9 cellular contexts compared by ENCODE assay signal in the genomic region with DNA sequence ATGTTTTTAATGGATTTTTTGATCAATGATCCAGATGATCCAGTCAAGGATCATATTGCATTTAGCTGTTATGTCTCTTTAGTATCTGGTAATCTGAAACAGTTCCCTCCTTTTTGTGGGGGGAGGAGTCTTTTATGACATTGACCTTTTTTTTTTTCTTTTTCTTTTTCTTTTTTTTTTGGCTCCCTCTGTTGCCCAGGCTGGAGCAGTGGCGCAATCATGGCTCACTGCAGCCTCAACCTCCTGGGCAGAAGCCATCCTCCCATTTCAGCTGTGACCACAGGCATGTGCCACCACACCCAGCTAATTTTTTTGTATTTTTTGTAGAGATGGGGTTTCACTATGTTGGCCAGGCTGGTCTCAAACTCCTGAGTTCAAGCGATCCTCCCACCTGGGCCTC. TPM values are rescaled to one million over a fixed set of nuclear protein-coding genes. Genes with fewer than 3 reads are reported as not detected.
DNase-seq lines count a peak whose midpoint lies in the region; ATAC-seq and TF ChIP-seq lines count a peak whose summit lies in the region.
"Not testable (repeated sequence)": the region's sequence is repeated elsewhere in the genome, so short reads cannot be mapped to it uniquely, and the experiment has no call there.
"Had no signal": no experiment of that assay in that cellular context is flagged by ENCODE, and none has a peak within 500 bp of the region (broad histone marks: within the 10 kb centered on the region; RNA-seq: fewer than 3 reads in every experiment).

No MANE protein-coding gene starts in this region.

- not testable (repeated sequence) for H3K27me3 Mint-ChIP-seq in central memory CD8-positive, alpha-beta T cell

- H3K27ac Mint-ChIP-seq in central memory CD8-positive, alpha-beta T cell (ENCODE audit: low read depth) = not testable (repeated sequence)

- H3K9me3 ChIP-seq in MG63 = not testable (repeated sequence)

- not testable (repeated sequence) for H3K36me3 Mint-ChIP-seq in central memory CD8-positive, alpha-beta T cell (ENCODE audit: insufficient read depth)

- peaks cover 15% of the 10 kb centered on the region for H3K4me1 Mint-ChIP-seq in central memory CD8-positive, alpha-beta T cell

- TF ChIP-seq CTCF in AG10803 (conservative IDR thresholded peaks at IDR 0.05; ENCODE audit: low read length) = not testable (repeated sequence)

- peak overlapping the region; percentile 42 for H3K4me3 Mint-ChIP-seq in central memory CD8-positive, alpha-beta T cell

- H3K36me3 ChIP-seq in MG63 = not testable (repeated sequence)

- intact Hi-C loops in Right ventricle myocardium superior (cut with DNase I); sciatic nerve (cut with DNase I): not testable (repeated sequence)

- H3K9me3 Mint-ChIP-seq in central memory CD8-positive, alpha-beta T cell = not testable (repeated sequence)

- H3K4me3 ChIP-seq in AG10803 (ENCODE audit: low read length); MG63: not testable (repeated sequence)

- ATAC-seq in central memory CD8-positive, alpha-beta T cell (replicated peaks; ENCODE audit: extremely low read depth, poor library complexity, severe bottlenecking); Right ventricle myocardium superior (ENCODE audit: poor library complexity): not testable (repeated sequence)
- ATAC-seq in sciatic nerve = peak; percentile 83

- H3K27me3 ChIP-seq in MG63 = not testable (repeated sequence)

- peak; percentile 93 for DNase-seq in AG10803 (ENCODE audit: low read depth)
- DNase-seq in H4 (ENCODE audit: low spot score) = peak; percentile 83
- peak; percentile 73 for DNase-seq in MG63
- peak; percentile 32 for DNase-seq in NOMO-1 treated with DMSO at 0.1 percent for 48 hours (lab: John Stamatoyannopoulos, UW; ENCODE audit: unreplicated experiment)
- DNase-seq in T1000 (lab: John Stamatoyannopoulos, UW) = peak; percentile 8
- DNase-seq in central memory CD8-positive, alpha-beta T cell (ENCODE audit: low spot score in 2 of 2); sciatic nerve (ENCODE audit: low spot score): not testable (repeated sequence)
- DNase-seq in Right ventricle myocardium superior = peak; percentile 61

RNA-seq across cellular contexts. Expression of a gene that starts 22.1 kb away (rescaled TPM):
- total RNA-seq in H4 (2014; rRNA removed; shearing (Covaris generic)) = 0.25 and 1.0 TPM in 2 replicates
- total RNA-seq in MG63 (2014; rRNA removed; shearing (Covaris generic); ENCODE audit: low replicate concordance) = 0.56 TPM in 1 of 2 replicates, not detected in the other
- total RNA-seq in Right ventricle myocardium superior (not detected), sciatic nerve (0.36 TPM)
- total RNA-seq: Caco-2 had no signal
